8 cellular contexts compared by ENCODE assay signal in the genomic region with DNA sequence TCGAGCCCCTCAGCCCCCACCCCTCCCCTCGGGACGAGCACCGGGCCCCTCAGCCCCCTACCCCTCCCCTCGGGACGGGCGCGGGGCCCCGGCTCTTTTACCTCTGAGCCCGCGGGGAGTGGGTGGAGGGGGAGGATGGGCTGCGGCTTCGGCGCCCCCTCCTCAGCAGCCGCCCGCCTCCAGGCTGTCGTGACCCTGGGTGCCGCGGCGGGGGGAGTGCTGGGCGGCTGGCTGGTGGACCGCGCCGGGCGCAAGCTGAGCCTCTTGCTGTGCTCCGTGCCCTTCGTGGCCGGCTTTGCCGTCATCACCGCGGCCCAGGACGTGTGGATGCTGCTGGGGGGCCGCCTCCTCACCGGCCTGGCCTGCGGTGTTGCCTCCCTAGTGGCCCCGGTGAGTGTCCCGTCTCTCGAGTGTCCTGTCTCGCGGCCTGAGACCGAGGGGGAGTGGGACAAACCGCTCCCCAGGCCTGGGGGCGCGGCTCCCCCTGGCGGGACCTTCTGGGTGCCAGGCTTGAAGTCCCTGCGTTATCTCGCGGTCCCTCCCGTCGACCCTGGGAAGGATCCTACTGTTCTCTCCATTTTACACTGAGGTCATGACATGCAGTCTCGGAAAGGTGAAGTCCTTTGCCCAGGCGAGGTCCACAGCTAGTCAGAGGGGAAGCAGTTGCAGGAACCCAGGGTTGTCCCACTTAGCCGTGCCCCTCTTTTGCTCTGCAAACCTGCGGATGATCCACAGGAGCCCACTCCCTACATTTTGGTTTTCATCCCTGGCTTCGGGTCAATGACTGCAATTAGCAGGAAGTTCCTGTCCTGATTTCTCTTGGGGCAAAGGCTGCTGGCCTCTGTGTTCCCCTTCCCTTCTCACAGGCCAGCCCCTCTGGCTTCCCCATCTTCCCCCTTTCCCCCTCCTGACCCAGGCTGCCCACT. TPM values are rescaled to one million over a fixed set of nuclear protein-coding genes. Genes with fewer than 3 reads are reported as not detected.
A peak's percentile ranks its signal among the peaks of the same experiment; 100 is the strongest.
DNase-seq lines count a peak whose midpoint lies in the region; ATAC-seq and TF ChIP-seq lines count a peak whose summit lies in the region.

No MANE protein-coding gene starts in this region.

- H3K4me1 Mint-ChIP-seq in central memory CD8-positive, alpha-beta T cell, result peaks cover 8% of the 10 kb centered on the region

- peak overlapping the region; percentile 84 for H2AFZ ChIP-seq in ACC112 (ENCODE audit: low read length, unreplicated experiment)

- H3K9ac ChIP-seq in SK-N-MC (ENCODE audit: insufficient read length), result peak overlapping the region; percentile 72

- H3K27ac ChIP-seq in ACC112 (ENCODE audit: low read depth, low read length) (no peak overlapping the region), SK-N-MC (no peak overlapping the region)

- ATAC-seq in GM18505 (IDR thresholded peaks at IDR 0.05; ENCODE audit: unreplicated experiment) (peak; percentile 3), left lobe of liver (peak; percentile 13), GM21529 (IDR thresholded peaks at IDR 0.05; ENCODE audit: unreplicated experiment) (no peak)
- ATAC-seq in central memory CD8-positive, alpha-beta T cell (replicated peaks; ENCODE audit: extremely low read depth, poor library complexity, severe bottlenecking), result no peak

- TF ChIP-seq POLR2A in GM18505 (IDR thresholded peaks at IDR 0.05; ENCODE audit: borderline replicate concordance, extremely low read depth, insufficient read depth, insufficient read length), result no peak

- H3K27me3 Mint-ChIP-seq in central memory CD8-positive, alpha-beta T cell, result peaks cover 7% of the 10 kb centered on the region

- peak overlapping the region; percentile 94 for H3K4me3 ChIP-seq in ACC112 (ENCODE audit: low read depth, low read length)
- peak overlapping the region; percentile 80 for H3K4me3 ChIP-seq in SK-N-MC

- H3K36me3 Mint-ChIP-seq in central memory CD8-positive, alpha-beta T cell (ENCODE audit: insufficient read depth), result peaks cover 6% of the 10 kb centered on the region

- H3K36me3 ChIP-seq in ACC112 (ENCODE audit: insufficient read depth, low read length) (no peaks in the 10 kb centered on the region), SK-N-MC (ENCODE audit: insufficient read depth, low read length) (no peaks in the 10 kb centered on the region)

- peak overlapping the region; percentile 80 for H3K4me3 Mint-ChIP-seq in central memory CD8-positive, alpha-beta T cell

- H3K4me1 ChIP-seq in ACC112 (ENCODE audit: control insufficient read depth, insufficient read depth, low read length, unreplicated experiment), result no peaks in the 10 kb centered on the region

- H3K27ac Mint-ChIP-seq in central memory CD8-positive, alpha-beta T cell (ENCODE audit: low read depth), result peak overlapping the region; percentile 38

- no peaks in the 10 kb centered on the region for H3K79me2 ChIP-seq in ACC112 (ENCODE audit: control insufficient read depth, insufficient read depth, low read length, unreplicated experiment)

- no peaks in the 10 kb centered on the region; the same call in 1 of the 2 replicates for H3K27me3 ChIP-seq in ACC112 (ENCODE audit: insufficient read depth, low read length)

- no peak for DNase-seq in SK-N-MC (ENCODE audit: low read depth, low spot score)
- DNase-seq in central memory CD8-positive, alpha-beta T cell (ENCODE audit: low spot score in 2 of 2), result no peak
- no peak for DNase-seq in left lobe of liver (ENCODE audit: low spot score)
- DNase-seq in stimulated activated naive CD4-positive, alpha-beta T cell treated with Interleukin-2 at 50 U/mL for 16 hours (lab: John Stamatoyannopoulos, UW), result peak; percentile 8
- DNase-seq in SKM-1 (lab: John Stamatoyannopoulos, UW; ENCODE audit: unreplicated experiment), result no peak

- no peaks in the 10 kb centered on the region for H3K9me3 Mint-ChIP-seq in central memory CD8-positive, alpha-beta T cell

- H3K9me3 ChIP-seq in SK-N-MC (ENCODE audit: low read depth, low read length), result no peaks in the 10 kb centered on the region

RNA-seq across cellular contexts. Expression of a gene that starts 1.0 kb away (rescaled TPM):
- total RNA-seq in left lobe of liver, result 26.3 TPM

RNA-seq across cellular contexts. Expression of a gene that starts 26.2 kb away (rescaled TPM):
- 4.2 TPM for total RNA-seq in left lobe of liver

RNA-seq across cellular contexts. Expression of a gene that starts 53.2 kb away (rescaled TPM):
- total RNA-seq in left lobe of liver, result 307 TPM

RNA-seq across cellular contexts. Expression of a gene that starts 53.3 kb away (rescaled TPM):
- total RNA-seq in left lobe of liver, result 10.9 TPM

Comparison
In these comparisons a context has a peak if more than half of its experiments do, and no peak if none do; other contexts are left out.
1. ATAC-seq: peak in GM18505 (single experiment) and left lobe of liver (single experiment); none in central memory CD8-positive, alpha-beta T cell (single experiment) and GM21529 (single experiment).